In genomic region chr1:27454610-27455009, GRCh38 we compare ENCODE assay signal across 21 cellular contexts. TPM values are rescaled to one million over a fixed set of nuclear protein-coding genes. Genes with fewer than 3 reads are reported as not detected.
DNase-seq lines count a peak whose midpoint lies in the region; ATAC-seq and TF ChIP-seq lines count a peak whose summit lies in the region.
"Had no signal": no experiment of that assay in that cellular context is flagged by ENCODE, and none has a peak within 500 bp of the region (broad histone marks: within the 10 kb centered on the region; RNA-seq: fewer than 3 reads in every experiment).

No MANE protein-coding gene starts in this region.

- H3K36me3 ChIP-seq in CD4-positive, CD25-positive, alpha-beta regulatory T cell (ENCODE audit: control insufficient read depth, insufficient read depth, low read length), result no peaks in the 10 kb centered on the region
- no peaks in the 10 kb centered on the region for H3K36me3 ChIP-seq in naive thymus-derived CD4-positive, alpha-beta T cell (ENCODE audit: control insufficient read depth in 2 of 3, insufficient read depth in 3 of 3, low read length in 3 of 3)
- H3K36me3 ChIP-seq in sigmoid colon, result no peaks in the 10 kb centered on the region

- TF ChIP-seq POLR2A in sigmoid colon (IDR thresholded peaks at IDR 0.05), result no peak

- no peaks in the 10 kb centered on the region for H3K9me3 ChIP-seq in CD4-positive, CD25-positive, alpha-beta regulatory T cell (ENCODE audit: control insufficient read depth in 2 of 2, low read length in 2 of 2)
- no peaks in the 10 kb centered on the region for H3K9me3 ChIP-seq in naive thymus-derived CD4-positive, alpha-beta T cell (ENCODE audit: control insufficient read depth in 2 of 3, low read length in 3 of 3)
- H3K9me3 ChIP-seq in sigmoid colon, result no peaks in the 10 kb centered on the region
- H3K9me3 ChIP-seq: Caco-2, mucosa of descending colon had no signal

- intact Hi-C loops in activated CD4-positive, alpha-beta T cell treated with anti-CD3 and anti-CD28 coated beads, Interleukin-2, amount 10 ng/mL, durations not matched to agents 24 days and 14 days (cut with micrococcal nuclease), result no loop called here
- intact Hi-C loops in naive thymus-derived CD4-positive, alpha-beta T cell (cut with micrococcal nuclease), result loop anchor here in 1 of 2 donors (1.0 to 10.0 kb wide), 3 partner anchors 16 to 1460 kb away; partner anchors contain the start of gene EPB41
- intact Hi-C loops in sigmoid colon (cut with DNase I), result no loop called here

- H3K27ac Mint-ChIP-seq in activated CD4-positive, alpha-beta T cell treated with anti-CD3 and anti-CD28 coated beads, Interleukin-2, amount 10 ng/mL, durations not matched to agents 24 days and 14 days, result peak overlapping the region; percentile 82
- peak overlapping the region; percentile 72 to 94 (median 77) for H3K27ac Mint-ChIP-seq in CD4-positive, CD25-positive, alpha-beta regulatory T cell
- H3K27ac Mint-ChIP-seq in activated naive CD8-positive, alpha-beta T cell, result peak overlapping the region; percentile 90
- H3K27ac Mint-ChIP-seq in naive thymus-derived CD4-positive, alpha-beta T cell, result peak overlapping the region; percentile 65 to 92 (median 84)

- no peak for DNase-seq in activated CD4-positive, alpha-beta T cell treated with anti-CD3 and anti-CD28 coated beads, Interleukin-2, amount 10 ng/mL, durations not matched to agents 24 days and 14 days
- DNase-seq in activated CD4-positive, alpha-beta T cell treated with anti-CD3 and anti-CD28 coated beads for 1 hour, result no peak
- DNase-seq in CD4-positive, CD25-positive, alpha-beta regulatory T cell, result no peak
- DNase-seq in naive thymus-derived CD4-positive, alpha-beta T cell, result no peak
- DNase-seq in NCI-H1105 treated with DMSO at 0.1 percent for 48 hours (lab: John Stamatoyannopoulos, UW) (no peak), sigmoid colon (no peak)
- DNase-seq: activated effector memory CD4-positive, alpha-beta T cell treated with Interleukin-2 at 50 U/mL for 16 hours; aorta; Caco-2; central memory CD4-positive, alpha-beta T cell; dermis blood vessel endothelial cell; DMS79 treated with DMSO at 0.1 percent for 48 hours; IMR-90; mucosa of descending colon; NCI-H1092; NCI-H187 treated with DMSO at 0.1 percent for 48 hours; NCI-H526 had no signal

- no peaks in the 10 kb centered on the region for H3K27me3 ChIP-seq in CD4-positive, CD25-positive, alpha-beta regulatory T cell (ENCODE audit: control insufficient read depth, insufficient read depth, low read length)
- H3K27me3 ChIP-seq in naive thymus-derived CD4-positive, alpha-beta T cell (ENCODE audit: control insufficient read depth in 2 of 2, insufficient read depth in 2 of 2, low read length in 2 of 2), result no peaks in the 10 kb centered on the region
- H3K27me3 ChIP-seq in sigmoid colon, result no peaks in the 10 kb centered on the region

- H3K27ac ChIP-seq in CD4-positive, CD25-positive, alpha-beta regulatory T cell (ENCODE audit: insufficient read depth, low read length, poor library complexity, severe bottlenecking), result peak overlapping the region; percentile 56
- H3K27ac ChIP-seq in naive thymus-derived CD4-positive, alpha-beta T cell (ENCODE audit: low read depth, low read length), result peak overlapping the region; percentile 65
- no peak overlapping the region for H3K27ac ChIP-seq in sigmoid colon

- CTCF ChIA-PET in naive thymus-derived CD4-positive, alpha-beta T cell (lab: Charles Lee), result interaction anchor here (1.5 kb wide), 1 partner anchor 11 kb away, joined by 4 read pairs; no protein-coding TSS in a partner anchor

- POLR2A ChIA-PET in naive thymus-derived CD4-positive, alpha-beta T cell (lab: Charles Lee), result interaction anchor here (0.6 to 1.8 kb wide), 6 partner anchors 10 to 44 kb away, joined by 3 to 8 read pairs (median 4); partner anchors contain the start of gene WASF2

- peaks cover 24% of the 10 kb centered on the region for H3K4me1 Mint-ChIP-seq in activated CD4-positive, alpha-beta T cell treated with anti-CD3 and anti-CD28 coated beads, Interleukin-2, amount 10 ng/mL, durations not matched to agents 24 days and 14 days
- peaks cover 15 to 59% (median 40%) of the 10 kb centered on the region in 4 donors for H3K4me1 Mint-ChIP-seq in CD4-positive, CD25-positive, alpha-beta regulatory T cell
- peaks cover 51% of the 10 kb centered on the region for H3K4me1 Mint-ChIP-seq in activated naive CD8-positive, alpha-beta T cell (ENCODE audit: low read depth)
- H3K4me1 Mint-ChIP-seq in naive thymus-derived CD4-positive, alpha-beta T cell, result peaks cover 33 to 66% (median 60%) of the 10 kb centered on the region in 7 donors

- H3K4me3 ChIP-seq in CD4-positive, CD25-positive, alpha-beta regulatory T cell (ENCODE audit: low read depth, low read length), result no peak overlapping the region
- H3K4me3 ChIP-seq in naive thymus-derived CD4-positive, alpha-beta T cell (ENCODE audit: low read length), result no peak overlapping the region
- no peak overlapping the region for H3K4me3 ChIP-seq in sigmoid colon
- H3K4me3 ChIP-seq: mucosa of descending colon had no signal

- no peak for TF ChIP-seq CTCF in sigmoid colon (IDR thresholded peaks at IDR 0.05)

- H3K9me3 Mint-ChIP-seq in activated CD4-positive, alpha-beta T cell treated with anti-CD3 and anti-CD28 coated beads, Interleukin-2, amount 10 ng/mL, durations not matched to agents 24 days and 14 days, result no peaks in the 10 kb centered on the region
- H3K9me3 Mint-ChIP-seq in CD4-positive, CD25-positive, alpha-beta regulatory T cell, result no peaks in the 10 kb centered on the region
- no peaks in the 10 kb centered on the region for H3K9me3 Mint-ChIP-seq in activated naive CD8-positive, alpha-beta T cell (ENCODE audit: low read depth)
- H3K9me3 Mint-ChIP-seq in naive thymus-derived CD4-positive, alpha-beta T cell, result no peaks in the 10 kb centered on the region
- H3K9me3 Mint-ChIP-seq: T-helper 1 cell treated with Interleukin-12 subunit alpha and Interleukin-12 subunit beta and Interleukin-4 antibody, amounts not matched to agents 30 μg/mL and 1 μg/mL, for 36 hours had no signal

- peaks cover 11% of the 10 kb centered on the region for H3K36me3 Mint-ChIP-seq in activated CD4-positive, alpha-beta T cell treated with anti-CD3 and anti-CD28 coated beads, Interleukin-2, amount 10 ng/mL, durations not matched to agents 24 days and 14 days (ENCODE audit: low read depth)
- peaks cover 1% of the 10 kb centered on the region for H3K36me3 Mint-ChIP-seq in CD4-positive, CD25-positive, alpha-beta regulatory T cell
- peaks cover 2% of the 10 kb centered on the region for H3K36me3 Mint-ChIP-seq in activated naive CD8-positive, alpha-beta T cell
- peaks cover 0 to 12% (median 1%) of the 10 kb centered on the region in 5 donors for H3K36me3 Mint-ChIP-seq in naive thymus-derived CD4-positive, alpha-beta T cell

- no peaks in the 10 kb centered on the region for H3K27me3 Mint-ChIP-seq in activated CD4-positive, alpha-beta T cell treated with anti-CD3 and anti-CD28 coated beads, Interleukin-2, amount 10 ng/mL, durations not matched to agents 24 days and 14 days
- H3K27me3 Mint-ChIP-seq in CD4-positive, CD25-positive, alpha-beta regulatory T cell, result no peaks in the 10 kb centered on the region
- H3K27me3 Mint-ChIP-seq in activated naive CD8-positive, alpha-beta T cell, result no peaks in the 10 kb centered on the region
- H3K27me3 Mint-ChIP-seq in naive thymus-derived CD4-positive, alpha-beta T cell, result no peaks in the 10 kb centered on the region

- 97% methylated on average over 4 of the region's 4 CpGs for WGBS in sigmoid colon, 2 donors

- H3K4me3 Mint-ChIP-seq in activated CD4-positive, alpha-beta T cell treated with anti-CD3 and anti-CD28 coated beads, Interleukin-2, amount 10 ng/mL, durations not matched to agents 24 days and 14 days, result no peak overlapping the region
- peak overlapping the region in 2 of 4 donors; percentile 3 to 65 for H3K4me3 Mint-ChIP-seq in CD4-positive, CD25-positive, alpha-beta regulatory T cell
- no peak overlapping the region for H3K4me3 Mint-ChIP-seq in activated naive CD8-positive, alpha-beta T cell
- H3K4me3 Mint-ChIP-seq in naive thymus-derived CD4-positive, alpha-beta T cell, result peak overlapping the region in 7 of 10 donors; percentile 61 to 80 (median 71)

- ATAC-seq in CD4-positive, CD25-positive, alpha-beta regulatory T cell (ENCODE audit: low read depth in 2 of 2), result no peak
- no peak for ATAC-seq in naive thymus-derived CD4-positive, alpha-beta T cell
- ATAC-seq in GM21717 (IDR thresholded peaks at IDR 0.05; ENCODE audit: unreplicated experiment), result no peak
- ATAC-seq: Panc1 had no signal

- no peak for TF ChIP-seq EP300 in sigmoid colon (IDR thresholded peaks at IDR 0.05)

- peaks cover 40% of the 10 kb centered on the region for H3K4me1 ChIP-seq in CD4-positive, CD25-positive, alpha-beta regulatory T cell (ENCODE audit: control insufficient read depth, insufficient read depth, low read length, poor library complexity, severe bottlenecking)
- H3K4me1 ChIP-seq in naive thymus-derived CD4-positive, alpha-beta T cell (ENCODE audit: control insufficient read depth in 2 of 2, insufficient read depth in 2 of 2, low read length in 2 of 2), result peaks cover 18 to 36% of the 10 kb centered on the region in 2 donors
- peaks cover 0 to 38% (median 35%) of the 10 kb centered on the region in 4 donors for H3K4me1 ChIP-seq in sigmoid colon

RNA-seq across cellular contexts. Expression of gene WASF2, which starts 35.4 kb away (rescaled TPM):
- total RNA-seq in activated CD4-positive, alpha-beta T cell treated with anti-CD3 and anti-CD28 coated beads, Interleukin-2, amount 10 ng/mL, durations not matched to agents 24 days and 14 days, result 109 TPM in 2 replicates
- 175 TPM for total RNA-seq in CD4-positive, CD25-positive, alpha-beta regulatory T cell
- 10 to 100 TPM; 55.3 to 85.3 (median 61.8) TPM for polyA plus RNA-seq in CD4-positive, CD25-positive, alpha-beta regulatory T cell
- 100 to 1,000 TPM; 136 to 177 (median 145) TPM for total RNA-seq in naive thymus-derived CD4-positive, alpha-beta T cell
- polyA plus RNA-seq in naive thymus-derived CD4-positive, alpha-beta T cell, result 10 to 100 TPM; 78.4 to 85.0 TPM
- total RNA-seq in sigmoid colon, result 10 to 100 TPM; 43.9 to 63.2 (median 59.9) TPM
- 10 to 100 TPM; 30.0 to 69.6 (median 30.5) TPM for polyA plus RNA-seq in sigmoid colon

Comparison
In these comparisons a context has a peak if more than half of its experiments do, and no peak if none do; other contexts are left out.
1. H3K4me3 Mint-ChIP-seq: peak in naive thymus-derived CD4-positive, alpha-beta T cell (7 of 10); none in activated CD4-positive, alpha-beta T cell treated with anti-CD3 and anti-CD28 coated beads, Interleukin-2, amount 10 ng/mL, durations not matched to agents 24 days and 14 days (single experiment) and activated naive CD8-positive, alpha-beta T cell (single experiment).
2. H3K27ac ChIP-seq: peak in CD4-positive, CD25-positive, alpha-beta regulatory T cell (single experiment) and naive thymus-derived CD4-positive, alpha-beta T cell (single experiment); none in sigmoid colon (0 of 4).
3. Peak in every context shown above with its lines, with median percentiles within 50 percentile points of each other: H3K27ac Mint-ChIP-seq.